ENCODE assay signal across 17 cellular contexts in genomic region chr1:172005856-172006255, GRCh38.
DNase-seq lines count a peak whose midpoint lies in the region; ATAC-seq, FAIRE-seq and TF ChIP-seq lines count a peak whose summit lies in the region.
"Had no signal": no experiment of that assay in that cellular context is flagged by ENCODE, and none has a peak within 500 bp of the region (broad histone marks: within the 10 kb centered on the region; RNA-seq: fewer than 3 reads in every experiment).

No MANE protein-coding gene starts in this region.

- H3K9me3 Mint-ChIP-seq in activated CD4-positive, alpha-beta T cell treated with anti-CD3 and anti-CD28 coated beads for 36 hours (ENCODE audit: low read depth): no peaks in the 10 kb centered on the region
- H3K9me3 Mint-ChIP-seq: effector memory CD8-positive, alpha-beta T cell had no signal

- H3K79me2 ChIP-seq in PC-9 (ENCODE audit: low read depth): no peaks in the 10 kb centered on the region

- H3K27ac Mint-ChIP-seq in activated CD4-positive, alpha-beta T cell treated with anti-CD3 and anti-CD28 coated beads for 36 hours: no peak overlapping the region
- no peak overlapping the region for H3K27ac Mint-ChIP-seq in T-helper 17 cell

- no peak overlapping the region for H3K4me3 Mint-ChIP-seq in activated CD4-positive, alpha-beta T cell treated with anti-CD3 and anti-CD28 coated beads for 36 hours
- no peak overlapping the region for H3K4me3 Mint-ChIP-seq in T-helper 17 cell
- H3K4me3 Mint-ChIP-seq: effector memory CD8-positive, alpha-beta T cell; neural crest cell had no signal

- no peaks in the 10 kb centered on the region for H3K4me1 Mint-ChIP-seq in activated CD4-positive, alpha-beta T cell treated with anti-CD3 and anti-CD28 coated beads for 36 hours
- H3K4me1 Mint-ChIP-seq in T-helper 17 cell: peaks cover 11% of the 10 kb centered on the region
- H3K4me1 Mint-ChIP-seq: neural crest cell had no signal

- ATAC-seq in A549: no peak
- ATAC-seq in activated CD4-positive, alpha-beta T cell treated with anti-CD3 and anti-CD28 coated beads for 36 hours: no peak
- no peak for ATAC-seq in T-helper 17 cell
- no peak for ATAC-seq in GM21423 (IDR thresholded peaks at IDR 0.05; ENCODE audit: unreplicated experiment)
- ATAC-seq: effector memory CD8-positive, alpha-beta T cell; lower lobe of right lung had no signal

- H3K4me1 ChIP-seq in A549: peaks cover 8% of the 10 kb centered on the region; the same call in 1 of the 3 replicates
- no peaks in the 10 kb centered on the region for H3K4me1 ChIP-seq in PC-9 (replicated peaks; ENCODE audit: insufficient read depth)

- no peak overlapping the region for H2AFZ ChIP-seq in PC-9

- no peak for TF ChIP-seq EP300 in A549 (IDR thresholded peaks at IDR 0.05)

- TF ChIP-seq POLR2A in A549 (IDR thresholded peaks at IDR 0.05; ENCODE audit: low read length): no peak

- no peak for TF ChIP-seq RAD21 in A549 (conservative IDR thresholded peaks at IDR 0.05 in 1 of 2, IDR thresholded peaks at IDR 0.05 in 1 of 2)

- H3F3A ChIP-seq in PC-9 (ENCODE audit: insufficient read depth, low read depth): no peaks in the 10 kb centered on the region

- H3K36me3 Mint-ChIP-seq in activated CD4-positive, alpha-beta T cell treated with anti-CD3 and anti-CD28 coated beads for 36 hours (ENCODE audit: low read depth): no peaks in the 10 kb centered on the region
- peaks cover 2% of the 10 kb centered on the region for H3K36me3 Mint-ChIP-seq in T-helper 17 cell (ENCODE audit: low read depth)

- H3K9me2 ChIP-seq in PC-9 (ENCODE audit: insufficient read depth): no peaks in the 10 kb centered on the region

- WGBS in A549 (ENCODE audit: missing lambda C conversion rate): 95% methylated on average over 1 of the region's 1 CpG

- no TSS peak for BruUV-seq in PC-9 (replicated peaks; lab: Mats Ljungman, UMichigan)

- H3K36me3 ChIP-seq in PC-9 (ENCODE audit: low read depth): no peaks in the 10 kb centered on the region
- H3K36me3 ChIP-seq: lower lobe of right lung had no signal

- CTCF ChIA-PET in A549 (lab: Yijun Ruan, JAX) (interaction anchor here (0.8 to 6.3 kb wide), 5 partner anchors 21 to 604 kb away, joined by 3 to 28 read pairs (median 4); partner anchors contain the start of gene PIGC), PC-9 (lab: Charles Lee) (no interaction called here)
- CTCF ChIA-PET in activated CD4-positive, alpha-beta T cell treated with anti-CD3 and anti-CD28 coated beads for 36 hours (lab: Charles Lee): interaction anchor here (0.6 to 1.7 kb wide), 8 partner anchors 18 to 499 kb away, joined by 3 to 6 read pairs (median 3); no protein-coding TSS in a partner anchor

- no peaks in the 10 kb centered on the region for H3K27me3 Mint-ChIP-seq in activated CD4-positive, alpha-beta T cell treated with anti-CD3 and anti-CD28 coated beads for 36 hours
- H3K27me3 Mint-ChIP-seq in T-helper 17 cell: no peaks in the 10 kb centered on the region
- H3K27me3 Mint-ChIP-seq: effector memory CD8-positive, alpha-beta T cell had no signal

- peak overlapping the region; percentile 19; the same call in 2 of the 3 replicates for H3K4me2 ChIP-seq in A549
- no peak overlapping the region for H3K4me2 ChIP-seq in PC-9

- intact Hi-C loops in activated CD4-positive, alpha-beta T cell treated with anti-CD3 and anti-CD28 coated beads for 36 hours (cut with DNase I, micrococcal nuclease): loop anchor here in 1 of 2 experiments (10.0 kb wide), 1 partner anchor 61 kb away; no protein-coding TSS in a partner anchor
- intact Hi-C loops in PC-9 (cut with micrococcal nuclease; ENCODE audit: unreplicated experiment): no loop called here

- H3K27ac ChIP-seq in A549 (peak overlapping the region in 1 of 2 experiments; percentile 24; a peak in 1 of 6 replicates), PC-9 (no peak overlapping the region)
- H3K27ac ChIP-seq: lower lobe of right lung, skin epidermis had no signal

- H3K4me3 ChIP-seq in A549 (no peak overlapping the region), astrocyte of the cerebellum (ENCODE audit: low read depth, low read length) (no peak overlapping the region), PC-9 (no peak overlapping the region)
- H3K4me3 ChIP-seq: lower lobe of right lung, skin epidermis had no signal

- no peaks in the 10 kb centered on the region for H3K27me3 ChIP-seq in PC-9 (ENCODE audit: insufficient read depth, low read depth)

- H4K20me1 ChIP-seq in PC-9 (ENCODE audit: insufficient read depth): no peaks in the 10 kb centered on the region

- H3K9me3 ChIP-seq in A549 (peaks cover 15% of the 10 kb centered on the region), T-helper 17 cell (ENCODE audit: control insufficient read depth, low read length, poor library complexity, severe bottlenecking) (no peaks in the 10 kb centered on the region), PC-9 (ENCODE audit: insufficient read depth, low read depth) (peaks cover 8% of the 10 kb centered on the region; the same call in 1 of the 2 replicates)
- H3K9me3 ChIP-seq: lower lobe of right lung had no signal

- no peak for TF ChIP-seq CTCF in A549 (IDR thresholded peaks at IDR 0.05)
- no peak for TF ChIP-seq CTCF in astrocyte of the cerebellum (IDR thresholded peaks at IDR 0.05; ENCODE audit: low read depth, low read length, missing control alignments)
- TF ChIP-seq CTCF in PC-9 (conservative IDR thresholded peaks at IDR 0.05): no peak

- in situ Hi-C loops in astrocyte of the cerebellum (cut with HindIII; ENCODE audit: low sequenced_read_pairs): no loop called here

- POLR2A ChIA-PET in A549 (lab: Yijun Ruan, JAX): no interaction called here
- POLR2A ChIA-PET in activated CD4-positive, alpha-beta T cell treated with anti-CD3 and anti-CD28 coated beads for 36 hours (lab: Charles Lee): no interaction called here
- POLR2A ChIA-PET in PC-9 (lab: Charles Lee; ENCODE audit: unreplicated experiment): no interaction called here

- FAIRE-seq in A549 (lab: Jason Lieb, UNC): no peak
- FAIRE-seq: D721Med had no signal

- peak in 1 of 2 experiments; percentile 15 for DNase-seq in A549 (ENCODE audit: low read depth in 1 of 2, low spot score in 1 of 2)
- peak; percentile 24 for DNase-seq in HCEC 1CT
- DNase-seq in astrocyte of the cerebellum (ENCODE audit: low read depth): peak; percentile 22
- peak; percentile 94 for DNase-seq in kidney tubule cell (ENCODE audit: low spot score)
- no peak for DNase-seq in activated CD4-positive, alpha-beta T cell treated with anti-CD3 and anti-CD28 coated beads for 36 hours
- DNase-seq in T-helper 17 cell: no peak
- no peak for DNase-seq in PC-9
- DNase-seq: activated CD4-positive, alpha-beta T cell treated with anti-CD3 and anti-CD28 coated beads, Interleukin-2, amount 50 U/mL, for 48 hours; activated effector memory CD4-positive, alpha-beta T cell treated with anti-CD3 and anti-CD28 coated beads, Interleukin-2, amount 50 U/mL, for 16 hours; effector memory CD8-positive, alpha-beta T cell; KBM-7; lower lobe of right lung; NCI-H1930 had no signal

TF ChIP-seq in A549, 52 proteins besides CTCF, POLR2A, EP300 and RAD21:
- TF ChIP-seq GATA3 (IDR thresholded peaks at IDR 0.05; ENCODE audit: borderline replicate concordance) (peak; percentile 44; the same call in 1 of the 2 replicates), HMGXB4 (CRISPR knock-in tag; IDR thresholded peaks at IDR 0.05; ENCODE audit: borderline replicate concordance) (no peak)
TF ChIP-seq in A549: peak in this region for 1.

Comparison
In these comparisons a context has a peak if more than half of its experiments do, and no peak if none do; other contexts are left out.
1. DNase-seq: peak in HCEC 1CT (single experiment), astrocyte of the cerebellum (single experiment) and kidney tubule cell (single experiment); none in activated CD4-positive, alpha-beta T cell treated with anti-CD3 and anti-CD28 coated beads for 36 hours (single experiment), T-helper 17 cell (0 of 3) and PC-9 (0 of 2).